12 cellular contexts compared by ENCODE assay signal in genomic region chrX:143634373-143634685, GRCh38. TPM values are rescaled to one million over a fixed set of nuclear protein-coding genes. Genes with fewer than 3 reads are reported as not detected.
DNase-seq lines count a peak whose midpoint lies in the region; ATAC-seq, FAIRE-seq and TF ChIP-seq lines count a peak whose summit lies in the region.
"Had no signal": no experiment of that assay in that cellular context is flagged by ENCODE, and none has a peak within 500 bp of the region (broad histone marks: within the 10 kb centered on the region; RNA-seq: fewer than 3 reads in every experiment).

No MANE protein-coding gene starts in this region.

- FAIRE-seq in GM19239 (lab: Jason Lieb, UNC), result no peak

- H3K9ac ChIP-seq in HUES6 (ENCODE audit: low read length) (peak overlapping the region; percentile 64), mesenchymal stem cell (ENCODE audit: low read length) (peak overlapping the region; percentile 83), Karpas-422 (ENCODE audit: low read length) (no peak overlapping the region)

- H3K23ac ChIP-seq in mesenchymal stem cell (ENCODE audit: low read length in 2 of 2), result no peak overlapping the region

- WGBS in mesenchymal stem cell, result 0% methylated on average over 2 of the region's 24 CpGs

- no peaks in the 10 kb centered on the region for H3K79me2 ChIP-seq in Karpas-422 (ENCODE audit: low read length)

- H3K4me2 ChIP-seq in mesenchymal stem cell (ENCODE audit: low read length, poor library complexity, severe bottlenecking), result peak overlapping the region; percentile 77
- H3K4me2 ChIP-seq in Karpas-422 (ENCODE audit: low read depth, low read length, poor library complexity, severe bottlenecking), result no peak overlapping the region

- H3K4me3 ChIP-seq in HUES6 (ENCODE audit: low read depth, low read length) (peak overlapping the region; percentile 99), mesenchymal stem cell (ENCODE audit: insufficient read depth in 1 of 2, low read depth in 1 of 2, low read length in 2 of 2) (peak overlapping the region; percentile 64 to 78), skin epidermis (peak overlapping the region; percentile 10 to 45 (median 23)), Karpas-422 (ENCODE audit: low read length) (no peak overlapping the region)

- H2AK5ac ChIP-seq in mesenchymal stem cell (ENCODE audit: low read length, severe bottlenecking), result no peak overlapping the region

- no peak for TF ChIP-seq POLR2A in GM18505 (IDR thresholded peaks at IDR 0.05; ENCODE audit: borderline replicate concordance, extremely low read depth, insufficient read depth, insufficient read length)

- POLR2A ChIA-PET in CD4-positive, alpha-beta T cell (lab: Charles Lee), result no interaction called here

- H2BK15ac ChIP-seq in mesenchymal stem cell (ENCODE audit: low read depth, poor library complexity, severe bottlenecking), result no peak overlapping the region

- no peaks in the 10 kb centered on the region for H3K36me3 ChIP-seq in HUES6 (ENCODE audit: control insufficient read depth, insufficient read depth, low read length)
- no peaks in the 10 kb centered on the region for H3K36me3 ChIP-seq in mesenchymal stem cell (ENCODE audit: control insufficient read depth in 1 of 2, insufficient read depth in 2 of 2, low read depth in 1 of 2, low read length in 2 of 2)
- no peaks in the 10 kb centered on the region for H3K36me3 ChIP-seq in Karpas-422 (ENCODE audit: insufficient read depth, low read length)

- H3K79me1 ChIP-seq in mesenchymal stem cell (replicated peaks; ENCODE audit: low read length, poor library complexity, severe bottlenecking), result peaks cover 2% of the 10 kb centered on the region

- H3K9me3 Mint-ChIP-seq in chondrocyte (ENCODE audit: low read depth), result peaks cover 4% of the 10 kb centered on the region
- no peaks in the 10 kb centered on the region for H3K9me3 Mint-ChIP-seq in CD4-positive, alpha-beta T cell

- no peaks in the 10 kb centered on the region; the same call in 1 of the 2 replicates for H3K9me3 ChIP-seq in HUES6 (ENCODE audit: control insufficient read depth, insufficient read depth, low read depth, low read length)
- H3K9me3 ChIP-seq in mesenchymal stem cell (ENCODE audit: control insufficient read depth, low read length), result no peaks in the 10 kb centered on the region
- H3K9me3 ChIP-seq in Karpas-422 (ENCODE audit: low read length), result peaks cover 11% of the 10 kb centered on the region
- H3K9me3 ChIP-seq in CD4-positive, alpha-beta T cell (ENCODE audit: control insufficient read depth, low read length), result no peaks in the 10 kb centered on the region

- intact Hi-C loops in CD4-positive, alpha-beta T cell (cut with DNase I, micrococcal nuclease), result no loop called here

- peaks cover 15% of the 10 kb centered on the region for H3K4me1 ChIP-seq in HUES6 (ENCODE audit: control insufficient read depth, insufficient read depth, low read length)
- no peaks in the 10 kb centered on the region for H3K4me1 ChIP-seq in mesenchymal stem cell (ENCODE audit: control insufficient read depth, insufficient read depth, low read depth, low read length)
- no peaks in the 10 kb centered on the region for H3K4me1 ChIP-seq in Karpas-422 (ENCODE audit: low read length)

- DNase-seq in chondrocyte (ENCODE audit: low spot score) (peak; percentile 76), mesenchymal stem cell (peak; percentile 10), Karpas-422 (no peak), GM19239 (ENCODE audit: insufficient read length, low spot score) (no peak)
- no peak for DNase-seq in CD4-positive, alpha-beta T cell
- DNase-seq: activated T-cell treated with anti-CD3 and anti-CD28 coated beads, Interleukin-2, amount 50 U/mL, for 1 hour; NCI-H774; T-helper 17 cell had no signal

- H4K20me1 ChIP-seq in Karpas-422 (ENCODE audit: insufficient read depth, low read depth, low read length), result no peaks in the 10 kb centered on the region

- CTCF ChIA-PET in CD4-positive, alpha-beta T cell (lab: Charles Lee), result no interaction called here

- H2BK120ac ChIP-seq in mesenchymal stem cell (ENCODE audit: low read depth, low read length), result no peak overlapping the region

- no peak overlapping the region for H3K4ac ChIP-seq in mesenchymal stem cell (ENCODE audit: low read depth in 1 of 2, low read length in 2 of 2)

- H3K14ac ChIP-seq in mesenchymal stem cell (ENCODE audit: low read length in 2 of 2), result no peak overlapping the region

- H3K27me3 Mint-ChIP-seq in chondrocyte (ENCODE audit: low read depth), result peaks cover 20% of the 10 kb centered on the region
- H3K27me3 Mint-ChIP-seq in CD4-positive, alpha-beta T cell, result peaks cover 20% of the 10 kb centered on the region

- H3K18ac ChIP-seq in mesenchymal stem cell (ENCODE audit: low read depth in 1 of 2, low read length in 2 of 2), result peak overlapping the region; percentile 21 to 66

- H3K27ac ChIP-seq in HUES6 (ENCODE audit: low read depth, low read length), result no peak overlapping the region
- peak overlapping the region; percentile 64 for H3K27ac ChIP-seq in mesenchymal stem cell (ENCODE audit: low read length, poor library complexity, severe bottlenecking)
- H3K27ac ChIP-seq in skin epidermis, result no peak overlapping the region
- no peak overlapping the region for H3K27ac ChIP-seq in Karpas-422 (ENCODE audit: low read length)
- H3K27ac ChIP-seq in CD4-positive, alpha-beta T cell (ENCODE audit: low read depth, low read length), result no peak overlapping the region

- H2AFZ ChIP-seq in mesenchymal stem cell (ENCODE audit: low read depth, low read length), result no peak overlapping the region
- H2AFZ ChIP-seq in Karpas-422 (ENCODE audit: low read length), result no peak overlapping the region

- H2BK12ac ChIP-seq in mesenchymal stem cell (ENCODE audit: low read length in 2 of 2), result no peak overlapping the region

- peaks cover 37% of the 10 kb centered on the region for H3K27me3 ChIP-seq in HUES6 (ENCODE audit: control insufficient read depth, insufficient read depth, low read length)
- H3K27me3 ChIP-seq in mesenchymal stem cell (ENCODE audit: control insufficient read depth in 1 of 2, insufficient read depth in 1 of 2, low read length in 2 of 2), result no peaks in the 10 kb centered on the region
- H3K27me3 ChIP-seq in Karpas-422 (ENCODE audit: low read length), result no peaks in the 10 kb centered on the region
- peaks cover 9% of the 10 kb centered on the region for H3K27me3 ChIP-seq in CD4-positive, alpha-beta T cell (ENCODE audit: control insufficient read depth, insufficient read depth, low read length)

- no peaks in the 10 kb centered on the region for H3K36me3 Mint-ChIP-seq in chondrocyte (ENCODE audit: low read depth)
- no peaks in the 10 kb centered on the region for H3K36me3 Mint-ChIP-seq in CD4-positive, alpha-beta T cell (ENCODE audit: low read depth)
- H3K36me3 Mint-ChIP-seq: IgD-negative memory B cell had no signal

- no peaks in the 10 kb centered on the region; the same call in 1 of the 2 replicates for H3K9me2 ChIP-seq in Karpas-422 (replicated peaks; ENCODE audit: insufficient read depth, low read length)

- peaks cover 17% of the 10 kb centered on the region for H3K4me1 Mint-ChIP-seq in chondrocyte (ENCODE audit: low read depth)
- H3K4me1 Mint-ChIP-seq in CD4-positive, alpha-beta T cell (ENCODE audit: low read depth), result no peaks in the 10 kb centered on the region
- H3K4me1 Mint-ChIP-seq: IgD-negative memory B cell, T-helper 17 cell had no signal

- no peak for ATAC-seq in GM18505 (IDR thresholded peaks at IDR 0.05; ENCODE audit: unreplicated experiment)
- no peak for ATAC-seq in CD4-positive, alpha-beta T cell (ENCODE audit: poor library complexity)
- ATAC-seq: T-helper 17 cell had no signal

- no peak for TF ChIP-seq CTCF in chondrocyte (IDR thresholded peaks at IDR 0.05)
- TF ChIP-seq CTCF in CD4-positive, alpha-beta T cell (IDR thresholded peaks at IDR 0.05), result no peak

- no peak overlapping the region for H2BK5ac ChIP-seq in mesenchymal stem cell (ENCODE audit: low read depth, low read length, poor library complexity, severe bottlenecking)

- no peak overlapping the region for H3K27ac Mint-ChIP-seq in chondrocyte (ENCODE audit: unreplicated experiment)
- H3K27ac Mint-ChIP-seq in CD4-positive, alpha-beta T cell, result no peak overlapping the region
- H3K27ac Mint-ChIP-seq: IgD-negative memory B cell, T-helper 17 cell had no signal

- H4K8ac ChIP-seq in mesenchymal stem cell (ENCODE audit: low read length), result no peak overlapping the region

- peak overlapping the region; percentile 70 for H3K4me3 Mint-ChIP-seq in chondrocyte (ENCODE audit: unreplicated experiment)
- no peak overlapping the region for H3K4me3 Mint-ChIP-seq in CD4-positive, alpha-beta T cell
- H3K4me3 Mint-ChIP-seq: IgD-negative memory B cell, T-helper 17 cell had no signal

- no peak overlapping the region for H4K91ac ChIP-seq in mesenchymal stem cell (ENCODE audit: low read length)

RNA-seq across cellular contexts. Expression of gene SLITRK4, which starts 1.6 kb away (rescaled TPM):
- 0.82 to 2.4 TPM (median 2.1 TPM) in 3 replicates for total RNA-seq in chondrocyte
- polyA plus RNA-seq in mesenchymal stem cell (2013, experiment 1 of 2), result 11.7 TPM
- polyA plus RNA-seq in mesenchymal stem cell (2013, experiment 2 of 2), result 11.8 TPM
- not detected in 2 replicates for total RNA-seq in Karpas-422 (2014; rRNA removed; shearing (Covaris generic); ENCODE audit: low replicate concordance)
- under 1 TPM in 1 of 2 experiments, not detected in 1; 0.06 TPM for total RNA-seq in CD4-positive, alpha-beta T cell
- polyA plus RNA-seq: IgD-negative memory B cell had no signal

Comparison
In these comparisons a context has a peak if more than half of its experiments do, and no peak if none do; other contexts are left out.
1. DNase-seq: peak in chondrocyte (single experiment) and mesenchymal stem cell (single experiment); none in Karpas-422 (single experiment), GM19239 (single experiment) and CD4-positive, alpha-beta T cell (0 of 10).